ENCODE assay signal across 19 cellular contexts in the genomic region with DNA sequence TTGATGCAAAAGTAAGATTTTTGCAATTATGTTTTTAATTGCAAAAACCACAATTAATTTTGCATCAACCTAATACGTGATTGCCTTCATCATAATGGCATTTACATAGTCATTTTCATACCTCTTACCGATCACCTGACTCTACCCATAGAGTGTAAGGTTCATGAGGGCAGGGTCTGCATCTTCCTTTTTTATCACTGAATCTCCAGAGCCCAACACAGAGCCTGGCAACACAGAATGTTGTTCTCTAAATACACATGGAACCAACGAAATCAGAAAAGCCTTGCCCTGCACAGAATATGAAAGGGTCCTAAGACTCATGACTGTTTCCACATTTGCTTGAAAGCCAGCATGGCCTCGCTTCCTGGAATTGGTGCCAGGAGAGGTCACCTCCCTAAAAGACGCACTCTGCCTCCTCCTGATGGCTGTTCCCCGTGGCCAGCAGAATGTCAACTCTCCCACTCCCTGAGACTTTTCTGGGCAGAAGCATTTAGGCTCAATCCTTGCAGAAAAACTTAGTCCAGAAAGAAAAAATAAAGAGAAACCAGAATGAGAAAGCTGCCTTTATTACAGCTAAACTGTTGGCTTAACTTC.
"Had no signal": no experiment of that assay in that cellular context is flagged by ENCODE, and none has a peak within 500 bp of the region (broad histone marks: within the 10 kb centered on the region; RNA-seq: fewer than 3 reads in every experiment).

No MANE protein-coding gene starts in this region.

- H3K4me3 ChIP-seq: cardiac muscle cell, hepatocyte, neural progenitor cell, prostate gland, right lobe of liver, thyroid gland, upper lobe of right lung had no signal

- H3K27ac ChIP-seq: cardiac muscle cell, foreskin keratinocyte, hepatocyte, neural progenitor cell, parathyroid adenoma, prostate gland, right lobe of liver, thyroid gland, upper lobe of right lung had no signal

- ATAC-seq: foreskin keratinocyte, natural killer cell, right lobe of liver, upper lobe of right lung had no signal

- H3K79me2 ChIP-seq: hepatocyte, parathyroid adenoma had no signal

- DNase-seq: cerebellar nuclear complex; dermis blood vessel endothelial cell; endodermal cell; erythroblast; foreskin keratinocyte; mammary epithelial cell; natural killer cell; nucleus accumbens; stimulated activated naive CD4-positive, alpha-beta T cell treated with Interleukin-2 at 50 U/mL for 16 hours; thyroid gland; upper lobe of right lung had no signal

- H3K36me3 ChIP-seq: cardiac muscle cell, neural progenitor cell, prostate gland, right lobe of liver, thyroid gland, upper lobe of right lung had no signal

- H3K4me2 ChIP-seq: hepatocyte, neural progenitor cell had no signal

- H3K9me3 ChIP-seq: prostate gland, right lobe of liver, thyroid gland, upper lobe of right lung had no signal

- H3K4me1 ChIP-seq: foreskin keratinocyte, parathyroid adenoma, prostate gland, right lobe of liver, thyroid gland, upper lobe of right lung had no signal

- H2AFZ ChIP-seq: hepatocyte, neural progenitor cell, parathyroid adenoma had no signal

- H3K27me3 ChIP-seq: foreskin keratinocyte, hepatocyte, neural progenitor cell, right lobe of liver, thyroid gland, upper lobe of right lung had no signal

- H3K9ac ChIP-seq: neural progenitor cell, parathyroid adenoma had no signal

- FAIRE-seq: colon, endothelial cell of umbilical vein had no signal
